Comparison of ENCODE assay signal across 1 cellular context in the genomic region with DNA sequence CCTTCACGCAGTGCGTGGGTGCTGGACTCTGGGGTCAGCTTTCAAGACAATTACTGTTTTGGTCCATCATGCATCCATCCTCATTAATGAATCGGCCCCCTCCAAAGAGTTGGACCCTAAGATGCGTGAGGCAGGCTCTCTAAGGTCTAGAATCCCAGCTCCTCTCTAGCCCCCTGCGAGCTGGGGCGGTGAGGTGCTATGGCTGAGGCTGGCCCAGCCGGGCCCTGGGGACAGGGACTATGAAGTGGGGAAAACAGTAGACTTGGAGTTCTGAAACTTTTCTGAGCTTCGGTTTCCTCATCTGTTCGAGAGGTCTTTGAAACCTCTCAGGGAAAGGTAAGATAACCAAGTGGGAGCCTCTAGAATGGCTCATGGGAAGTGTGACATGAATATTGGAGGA.
TF ChIP-seq lines count a peak whose summit lies in the region.

No MANE protein-coding gene starts in this region.

TF ChIP-seq in A549, 52 proteins besides CTCF, POLR2A, EP300 and RAD21 (continued from another document):
- TF ChIP-seq JUNB (IDR thresholded peaks at IDR 0.05) (no peak), FOXS1 (CRISPR knock-in tag; IDR thresholded peaks at IDR 0.05) (no peak), SREBF2 (IDR thresholded peaks at IDR 0.05) (no peak), CEBPB (IDR thresholded peaks at IDR 0.05) (no peak), CHD4 (IDR thresholded peaks at IDR 0.05; ENCODE audit: borderline replicate concordance) (no peak), MAZ (IDR thresholded peaks at IDR 0.05; ENCODE audit: borderline replicate concordance, low read depth, low read length) (no peak), KDM1A (IDR thresholded peaks at IDR 0.05; ENCODE audit: low read depth) (no peak), MYC (IDR thresholded peaks at IDR 0.05; ENCODE audit: borderline replicate concordance, low read length) (no peak), CHD2 (IDR thresholded peaks at IDR 0.05; ENCODE audit: low read length, partially characterized antibody) (no peak), NPAS2 (CRISPR knock-in tag; IDR thresholded peaks at IDR 0.05; ENCODE audit: borderline replicate concordance) (no peak), MAFK (IDR thresholded peaks at IDR 0.05; ENCODE audit: partially characterized antibody) (no peak), EHMT2 (IDR thresholded peaks at IDR 0.05; ENCODE audit: low read depth) (no peak), TP53 (CRISPR knock-in tag; IDR thresholded peaks at IDR 0.05) (no peak), ESRRA (IDR thresholded peaks at IDR 0.05; ENCODE audit: borderline replicate concordance, low read length) (no peak), JUN (IDR thresholded peaks at IDR 0.05) (no peak)
- TF ChIP-seq, protein P1, sequence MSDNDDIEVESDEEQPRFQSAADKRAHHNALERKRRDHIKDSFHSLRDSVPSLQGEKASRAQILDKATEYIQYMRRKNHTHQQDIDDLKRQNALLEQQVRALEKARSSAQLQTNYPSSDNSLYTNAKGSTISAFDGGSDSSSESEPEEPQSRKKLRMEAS (IDR thresholded peaks at IDR 0.05), result no peak
- TF ChIP-seq, protein P2, sequence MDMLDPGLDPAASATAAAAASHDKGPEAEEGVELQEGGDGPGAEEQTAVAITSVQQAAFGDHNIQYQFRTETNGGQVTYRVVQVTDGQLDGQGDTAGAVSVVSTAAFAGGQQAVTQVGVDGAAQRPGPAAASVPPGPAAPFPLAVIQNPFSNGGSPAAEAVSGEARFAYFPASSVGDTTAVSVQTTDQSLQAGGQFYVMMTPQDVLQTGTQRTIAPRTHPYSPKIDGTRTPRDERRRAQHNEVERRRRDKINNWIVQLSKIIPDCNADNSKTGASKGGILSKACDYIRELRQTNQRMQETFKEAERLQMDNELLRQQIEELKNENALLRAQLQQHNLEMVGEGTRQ (IDR thresholded peaks at IDR 0.05), result no peak
- TF ChIP-seq, protein P3, sequence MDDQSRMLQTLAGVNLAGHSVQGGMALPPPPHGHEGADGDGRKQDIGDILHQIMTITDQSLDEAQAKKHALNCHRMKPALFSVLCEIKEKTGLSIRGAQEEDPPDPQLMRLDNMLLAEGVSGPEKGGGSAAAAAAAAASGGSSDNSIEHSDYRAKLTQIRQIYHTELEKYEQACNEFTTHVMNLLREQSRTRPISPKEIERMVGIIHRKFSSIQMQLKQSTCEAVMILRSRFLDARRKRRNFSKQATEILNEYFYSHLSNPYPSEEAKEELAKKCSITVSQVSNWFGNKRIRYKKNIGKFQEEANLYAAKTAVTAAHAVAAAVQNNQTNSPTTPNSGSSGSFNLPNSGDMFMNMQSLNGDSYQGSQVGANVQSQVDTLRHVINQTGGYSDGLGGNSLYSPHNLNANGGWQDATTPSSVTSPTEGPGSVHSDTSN (IDR thresholded peaks at IDR 0.05), result no peak
